Comparison of ENCODE assay signal across 19 cellular contexts in genomic region chr6:129755787-129756186, GRCh38. TPM values are rescaled to one million over a fixed set of nuclear protein-coding genes. Genes with fewer than 3 reads are reported as not detected.
DNase-seq lines count a peak whose midpoint lies in the region; ATAC-seq and TF ChIP-seq lines count a peak whose summit lies in the region.
"Had no signal": no experiment of that assay in that cellular context is flagged by ENCODE, and none has a peak within 500 bp of the region (broad histone marks: within the 10 kb centered on the region; RNA-seq: fewer than 3 reads in every experiment).

No MANE protein-coding gene starts in this region.

- CTCF ChIA-PET in RWPE1 (lab: Yijun Ruan, JAX) = no interaction called here

- H3K27me3 Mint-ChIP-seq in HFFc6 (ENCODE audit: insufficient read depth) (no peaks in the 10 kb centered on the region; the same call in 1 of the 2 replicates), mesothelial cell of epicardium (ENCODE audit: low read depth) (no peaks in the 10 kb centered on the region)

- H3K4me3 ChIP-seq in epithelial cell of esophagus (ENCODE audit: low read length) = no peak overlapping the region
- H3K4me3 ChIP-seq: A549; BLaER1 treated with 17β-estradiol and CSF1 and Interleukin-3, amounts not matched to agents 10 nM and 100 nM had no signal

- H3K9me3 Mint-ChIP-seq in HFFc6 = no peaks in the 10 kb centered on the region
- H3K9me3 Mint-ChIP-seq in mesothelial cell of epicardium = no peaks in the 10 kb centered on the region
- H3K9me3 Mint-ChIP-seq: CD4-positive, alpha-beta T cell; CD8-positive, alpha-beta T cell had no signal

- H3K4me1 ChIP-seq in foreskin keratinocyte = peaks cover 20% of the 10 kb centered on the region
- H3K4me1 ChIP-seq: A549, Caco-2 had no signal

- no peak overlapping the region for H3K4me3 Mint-ChIP-seq in HFFc6
- no peak overlapping the region for H3K4me3 Mint-ChIP-seq in mesothelial cell of epicardium
- H3K4me3 Mint-ChIP-seq: B cell; CD4-positive, alpha-beta T cell; CD8-positive, alpha-beta T cell had no signal

- H3K4me1 Mint-ChIP-seq in HFFc6 (ENCODE audit: low read depth) = peaks cover 55% of the 10 kb centered on the region
- H3K4me1 Mint-ChIP-seq in mesothelial cell of epicardium = no peaks in the 10 kb centered on the region

- peak; percentile 73 for ATAC-seq in foreskin keratinocyte
- ATAC-seq: A549; CD8-positive, alpha-beta T cell had no signal

- TF ChIP-seq CTCF in HFFc6 (IDR thresholded peaks at IDR 0.05) (peak; percentile 39; the same call in 1 of the 2 replicates), epithelial cell of esophagus (IDR thresholded peaks at IDR 0.05; ENCODE audit: insufficient read depth, low read depth, low read length, missing control alignments) (no peak), foreskin keratinocyte (conservative IDR thresholded peaks at IDR 0.05) (no peak), mesothelial cell of epicardium (IDR thresholded peaks at IDR 0.05; ENCODE audit: unreplicated experiment) (peak; percentile 27), RWPE1 (conservative IDR thresholded peaks at IDR 0.05; ENCODE audit: low read depth) (no peak)

- no peak for DNase-seq in HFFc6
- DNase-seq in epithelial cell of esophagus (ENCODE audit: low read depth) = peak; percentile 41
- DNase-seq in foreskin keratinocyte = peak in 1 of 2 donors; percentile 45
- no peak for DNase-seq in mesothelial cell of epicardium (ENCODE audit: low spot score in 2 of 2, unreplicated experiment in 2 of 2)
- no peak for DNase-seq in RWPE1 (ENCODE audit: low spot score)
- no peak for DNase-seq in SHP77 (lab: John Stamatoyannopoulos, UW)
- no peak for DNase-seq in NCI-H510A treated with DMSO at 0.1 percent for 48 hours (lab: John Stamatoyannopoulos, UW)
- DNase-seq: AML-193; Caco-2; Calu3; CD4-positive, alpha-beta T cell; CD8-positive, alpha-beta T cell; DMS79 treated with DMSO at 0.1 percent for 48 hours; GF-D8 had no signal

- POLR2A ChIA-PET in RWPE1 (lab: Yijun Ruan, JAX; ENCODE audit: low non-redundant PET) = no interaction called here

- no peak overlapping the region for H3K27ac Mint-ChIP-seq in HFFc6
- H3K27ac Mint-ChIP-seq in mesothelial cell of epicardium = no peak overlapping the region
- H3K27ac Mint-ChIP-seq: B cell; CD4-positive, alpha-beta T cell; CD8-positive, alpha-beta T cell had no signal

- H3K27ac ChIP-seq in foreskin keratinocyte (no peak overlapping the region), RWPE1 (no peak overlapping the region)
- H3K27ac ChIP-seq: 22Rv1; A549; BLaER1 treated with 17β-estradiol and CSF1 and Interleukin-3, amounts not matched to agents 10 nM and 100 nM; C4-2B had no signal

- H3K36me3 Mint-ChIP-seq in HFFc6 (ENCODE audit: low read depth) = no peaks in the 10 kb centered on the region
- H3K36me3 Mint-ChIP-seq in mesothelial cell of epicardium = no peaks in the 10 kb centered on the region
- H3K36me3 Mint-ChIP-seq: CD8-positive, alpha-beta T cell had no signal

- no peaks in the 10 kb centered on the region for H3K27me3 ChIP-seq in foreskin keratinocyte
- H3K27me3 ChIP-seq: BLaER1 treated with 17β-estradiol and CSF1 and Interleukin-3, amounts not matched to agents 10 nM and 100 nM had no signal

RNA-seq across cellular contexts. Expression of gene ARHGAP18, which starts 45.8 kb away (rescaled TPM):
- total RNA-seq in HFFc6 (2021; fragmentation: NEBNext Ultra II Directional; extraction: Animal tissue kit (Norgen Biotek cat#: 25700)) = 10 to 100 TPM; 70.8 to 81.2 (median 76.0) TPM
- total RNA-seq in foreskin keratinocyte (37.5 and 57.1 TPM in 2 replicates), mesothelial cell of epicardium (8.1 to 10.5 TPM (median 10.2 TPM) in 3 replicates)
- 12.4 and 15.7 TPM in 2 replicates for polyA plus RNA-seq in foreskin keratinocyte

Comparison
In these comparisons a context has a peak if more than half of its experiments do, and no peak if none do; other contexts are left out.
1. CTCF ChIP-seq: peak in HFFc6 (single experiment) and mesothelial cell of epicardium (single experiment); none in epithelial cell of esophagus (single experiment), foreskin keratinocyte (single experiment) and RWPE1 (single experiment).